12 cellular contexts compared by ENCODE assay signal in genomic region chr2:145184741-145185671, GRCh38.
DNase-seq lines count a peak whose midpoint lies in the region; ATAC-seq and TF ChIP-seq lines count a peak whose summit lies in the region.
"Had no signal": no experiment of that assay in that cellular context is flagged by ENCODE, and none has a peak within 500 bp of the region (broad histone marks: within the 10 kb centered on the region; RNA-seq: fewer than 3 reads in every experiment).

No MANE protein-coding gene starts in this region.

- no peak for TF ChIP-seq POLR2A in thyroid gland (IDR thresholded peaks at IDR 0.05)

- H3K4me3 ChIP-seq in adipocyte (ENCODE audit: low read length) (peak overlapping the region; percentile 50), thyroid gland (replicated peaks in 1 of 3) (no peak overlapping the region)
- H3K4me3 ChIP-seq: ascending aorta, upper lobe of left lung had no signal

- H3K9me3 ChIP-seq in adipocyte (ENCODE audit: control insufficient read depth, low read length) (no peaks in the 10 kb centered on the region), thyroid gland (no peaks in the 10 kb centered on the region)
- H3K9me3 ChIP-seq: ascending aorta, upper lobe of left lung had no signal

- peak overlapping the region; percentile 28 for H3K9ac ChIP-seq in adipocyte (ENCODE audit: low read length)

- peak; percentile 72 for ATAC-seq in Right ventricle myocardium inferior
- peak; percentile 57 to 66 for ATAC-seq in left cardiac atrium
- no peak for ATAC-seq in HG02970 (IDR thresholded peaks at IDR 0.05; ENCODE audit: low FRiP score, unreplicated experiment)
- ATAC-seq: activated T-cell treated with anti-CD3 and anti-CD28 coated beads, Interleukin-2, amount 50 U/mL, for 4 hours had no signal

- H3K36me3 ChIP-seq in adipocyte (ENCODE audit: control insufficient read depth, insufficient read depth, low read length, severe bottlenecking) (no peaks in the 10 kb centered on the region), thyroid gland (no peaks in the 10 kb centered on the region)
- H3K36me3 ChIP-seq: ascending aorta, upper lobe of left lung had no signal

- WGBS in thyroid gland, 2 donors: 31 to 33% methylated on average over 5 of the region's 5 CpGs

- DNase-seq in Right ventricle myocardium inferior (ENCODE audit: missing footprints) (no peak), cardiac septum (ENCODE audit: low spot score) (no peak), adipocyte (ENCODE audit: low read depth) (no peak), left cardiac atrium (no peak), T-helper 2 cell (no peak), thyroid gland (no peak), GF-D8 (lab: John Stamatoyannopoulos, UW) (no peak)
- DNase-seq: activated T-cell treated with anti-CD3 and anti-CD28 coated beads, Interleukin-2, amount 50 U/mL, for 4 hours; NCI-H1048; upper lobe of left lung had no signal

- no peak overlapping the region for H3K27ac ChIP-seq in thyroid gland
- H3K27ac ChIP-seq: ascending aorta, upper lobe of left lung had no signal

- TF ChIP-seq CTCF in thyroid gland (IDR thresholded peaks at IDR 0.05): no peak

- intact Hi-C loops in Right ventricle myocardium inferior (cut with DNase I): no loop called here
- intact Hi-C loops in cardiac septum (cut with DNase I): loop anchor here (10.0 kb wide), 1 partner anchor 670 kb away; no protein-coding TSS in a partner anchor
- intact Hi-C loops in left cardiac atrium (cut with DNase I): no loop called here
- intact Hi-C loops in thyroid gland (cut with DNase I): no loop called here

- H3K4me1 ChIP-seq in adipocyte (ENCODE audit: control insufficient read depth, insufficient read depth, low read length) (peaks cover 10% of the 10 kb centered on the region), thyroid gland (no peaks in the 10 kb centered on the region)
- H3K4me1 ChIP-seq: ascending aorta had no signal

- no peaks in the 10 kb centered on the region for H3K27me3 ChIP-seq in adipocyte (replicated peaks; ENCODE audit: control insufficient read depth, insufficient read depth, low read length)
- no peaks in the 10 kb centered on the region for H3K27me3 ChIP-seq in thyroid gland
- H3K27me3 ChIP-seq: ascending aorta, upper lobe of left lung had no signal
